13 cellular contexts compared by ENCODE assay signal in the genomic region with DNA sequence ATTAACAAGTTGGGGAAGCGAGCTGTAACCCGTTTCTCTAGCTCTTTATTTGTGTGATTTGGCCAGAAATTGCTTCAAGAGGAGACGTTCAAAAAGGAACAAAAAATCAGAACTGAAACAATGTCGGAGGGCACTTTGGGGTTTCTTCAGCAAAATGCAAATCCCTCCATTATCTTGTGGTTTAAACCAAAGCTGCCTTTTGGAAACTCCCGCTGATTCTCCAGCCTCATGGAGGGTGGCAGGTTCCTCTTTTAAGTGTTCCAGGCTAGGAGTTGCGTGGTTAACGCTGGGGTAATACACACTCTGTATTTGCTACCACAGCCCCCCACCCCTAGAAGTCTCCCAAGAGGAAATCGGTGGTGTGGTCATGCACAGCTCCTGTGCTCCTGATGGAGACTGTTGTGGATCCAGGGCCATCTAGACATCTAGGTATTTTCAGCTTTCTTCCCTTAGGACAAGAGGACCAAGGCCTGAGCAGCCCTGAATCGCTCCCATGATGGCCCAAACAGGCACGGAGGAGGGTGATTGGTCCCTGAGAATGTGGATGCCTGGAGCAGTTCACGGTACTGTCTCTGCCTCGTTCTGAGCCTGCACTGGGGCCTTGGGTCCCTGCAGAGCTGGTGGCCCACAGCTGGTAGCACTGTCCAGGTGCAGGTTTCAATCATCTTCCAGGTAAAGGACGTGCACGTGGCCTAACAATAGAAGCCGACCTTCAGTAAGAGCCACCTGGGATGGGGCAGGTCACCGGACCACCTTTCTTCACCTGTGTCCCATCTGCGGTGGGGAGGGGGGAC. TPM values are rescaled to one million over a fixed set of nuclear protein-coding genes. Genes with fewer than 3 reads are reported as not detected.
DNase-seq lines count a peak whose midpoint lies in the region; ATAC-seq and TF ChIP-seq lines count a peak whose summit lies in the region.
"Had no signal": no experiment of that assay in that cellular context is flagged by ENCODE, and none has a peak within 500 bp of the region (broad histone marks: within the 10 kb centered on the region; RNA-seq: fewer than 3 reads in every experiment).

No MANE protein-coding gene starts in this region.

- peak overlapping the region; percentile 43 to 91 (median 78) for H3K4me2 ChIP-seq in BLaER1 treated with 17β-estradiol and CSF1 and Interleukin-3, amounts not matched to agents 10 nM and 100 nM

- peaks cover 0 to 93% (median 0%) of the 10 kb centered on the region in 11 experiments; a peak in 10 of 22 replicates for H3K27me3 ChIP-seq in BLaER1 treated with 17β-estradiol and CSF1 and Interleukin-3, amounts not matched to agents 10 nM and 100 nM

- H3K9ac ChIP-seq in BLaER1 treated with 17β-estradiol and CSF1 and Interleukin-3, amounts not matched to agents 10 nM and 100 nM: no peak overlapping the region

- H3K4me1 ChIP-seq in BLaER1 treated with 17β-estradiol and CSF1 and Interleukin-3, amounts not matched to agents 10 nM and 100 nM: peaks cover 12 to 64% (median 39%) of the 10 kb centered on the region in 10 experiments
- H3K4me1 ChIP-seq: SJSA1 had no signal

- peak; percentile 55 for ATAC-seq in GM19395 (IDR thresholded peaks at IDR 0.05; ENCODE audit: unreplicated experiment)
- ATAC-seq in left ventricle myocardium superior: peak; percentile 47

- no peak for TF ChIP-seq CTCF in coronary artery (IDR thresholded peaks at IDR 0.05)

- no peaks in the 10 kb centered on the region for H3K9me3 ChIP-seq in BLaER1 treated with 17β-estradiol and CSF1 and Interleukin-3, amounts not matched to agents 10 nM and 100 nM (replicated peaks in 1 of 11)
- H3K9me3 ChIP-seq: SJSA1 had no signal

- intact Hi-C loops in left ventricle myocardium superior (cut with micrococcal nuclease): no loop called here

- H3K36me3 ChIP-seq in BLaER1 treated with 17β-estradiol and CSF1 and Interleukin-3, amounts not matched to agents 10 nM and 100 nM: no peaks in the 10 kb centered on the region
- H3K36me3 ChIP-seq: SJSA1 had no signal

- peak overlapping the region in 4 of 11 experiments; percentile 0 to 45 (median 37); a peak in 2 of 22 replicates for H3K27ac ChIP-seq in BLaER1 treated with 17β-estradiol and CSF1 and Interleukin-3, amounts not matched to agents 10 nM and 100 nM
- no peak overlapping the region for H3K27ac ChIP-seq in coronary artery
- H3K27ac ChIP-seq: SJSA1 had no signal

- peaks cover 0 to 53% (median 0%) of the 10 kb centered on the region in 11 experiments; a peak in 9 of 22 replicates for H4K20me1 ChIP-seq in BLaER1 treated with 17β-estradiol and CSF1 and Interleukin-3, amounts not matched to agents 10 nM and 100 nM

- H3K4me3 ChIP-seq in BLaER1 treated with 17β-estradiol and CSF1 and Interleukin-3, amounts not matched to agents 10 nM and 100 nM: no peak overlapping the region
- H3K4me3 ChIP-seq in coronary artery: no peak overlapping the region
- H3K4me3 ChIP-seq: SJSA1 had no signal

- DNase-seq in NAMALWA (ENCODE audit: low spot score): peak; percentile 52
- DNase-seq in left ventricle myocardium superior: no peak
- DNase-seq in coronary artery (ENCODE audit: low spot score): no peak
- no peak for DNase-seq in SK-N-DZ (ENCODE audit: low spot score)
- DNase-seq in effector CD4-positive, alpha-beta T cell: no peak
- DNase-seq in NCI-H2029 (lab: John Stamatoyannopoulos, UW): no peak
- DNase-seq: DMS53 had no signal

RNA-seq across cellular contexts. Expression of gene FCN1, which starts 19.2 kb away (rescaled TPM):
- total RNA-seq in left ventricle myocardium superior: 5.7 TPM
- not detected in 2 replicates for polyA plus RNA-seq in SK-N-DZ (2014; cell fraction: cytosol; rRNA removed)
- polyA plus RNA-seq in SK-N-DZ (2014; cell fraction: nucleus; rRNA removed): not detected in 2 replicates
- total RNA-seq: activated T-helper 2 cell treated with anti-CD3 and anti-CD28 coated beads, Interferon-gamma antibody, Interleukin-2, Interleukin-4, amounts not matched to agents 10 μg/mL and 5 μg/mL and 100 μg/mL, durations not matched to agents 14 hours and 24 hours and 36 hours; endothelial cell of umbilical vein; NCI-H460; SJSA1 had no signal
- polyA plus RNA-seq: endothelial cell of umbilical vein had no signal

RNA-seq across cellular contexts. Expression of gene FCN2, which starts 56.3 kb away (rescaled TPM):
- total RNA-seq in left ventricle myocardium superior: not detected
- not detected in 2 replicates for polyA plus RNA-seq in SK-N-DZ (2014; cell fraction: cytosol; rRNA removed)
- not detected in 2 replicates for polyA plus RNA-seq in SK-N-DZ (2014; cell fraction: nucleus; rRNA removed)
- total RNA-seq: activated T-helper 2 cell treated with anti-CD3 and anti-CD28 coated beads, Interferon-gamma antibody, Interleukin-2, Interleukin-4, amounts not matched to agents 10 μg/mL and 5 μg/mL and 100 μg/mL, durations not matched to agents 14 hours and 24 hours and 36 hours; endothelial cell of umbilical vein; NCI-H460; SJSA1 had no signal
- polyA plus RNA-seq: endothelial cell of umbilical vein had no signal
